9 cellular contexts compared by ENCODE assay signal in genomic region chr10:119416855-119417254, GRCh38.
A peak's percentile ranks its signal among the peaks of the same experiment; 100 is the strongest.
DNase-seq lines count a peak whose midpoint lies in the region; TF ChIP-seq lines count a peak whose summit lies in the region.
"Had no signal": no experiment of that assay in that cellular context is flagged by ENCODE, and none has a peak within 500 bp of the region (broad histone marks: within the 10 kb centered on the region; RNA-seq: fewer than 3 reads in every experiment).

No MANE protein-coding gene starts in this region.

- no peak overlapping the region for H3K4me3 Mint-ChIP-seq in nephron progenitor cell
- H3K4me3 Mint-ChIP-seq: T-helper 1 cell treated with Interleukin-12 subunit alpha and Interleukin-12 subunit beta and Interleukin-4 antibody, amounts not matched to agents 30 μg/mL and 1 μg/mL, for 36 hours had no signal

- POLR2A ChIA-PET in HEK293 (lab: Yijun Ruan, JAX) = no interaction called here

- H3K36me3 Mint-ChIP-seq in nephron progenitor cell (ENCODE audit: low read depth) = peaks cover 4% of the 10 kb centered on the region

- no peak overlapping the region for H3K27ac ChIP-seq in HEK293 (ENCODE audit: extremely low read depth, low read depth, low read length)

- CTCF ChIA-PET in HEK293 (lab: Yijun Ruan, JAX) = interaction anchor here (0.6 to 7.9 kb wide), 11 partner anchors 11 to 225 kb away, joined by 3 to 58 read pairs (median 5); partner anchors contain the start of gene GRK5

- TF ChIP-seq CTCF in HEK293 (tag by site-specific recombination; IDR thresholded peaks at IDR 0.05) (peak; percentile 80), nephron progenitor cell (IDR thresholded peaks at IDR 0.05) (peak; percentile 70)

- no peak for TF ChIP-seq POLR2A in erythroblast (IDR thresholded peaks at IDR 0.05; ENCODE audit: low read length)

- H3K4me1 ChIP-seq in HEK293 (ENCODE audit: control insufficient read depth, insufficient read depth, low read length) = no peaks in the 10 kb centered on the region

- DNase-seq in DMS114 treated with DMSO at 0.1 percent for 48 hours (lab: John Stamatoyannopoulos, UW; ENCODE audit: unreplicated experiment) (peak; percentile 16), NCI-H82 treated with DMSO at 0.1 percent for 48 hours (lab: John Stamatoyannopoulos, UW; ENCODE audit: unreplicated experiment) (peak; percentile 22), erythroblast (lab: John Stamatoyannopoulos, UW) (peak; percentile 52 to 73), nephron progenitor cell (peak; percentile 67), superior temporal gyrus (ENCODE audit: extremely low spot score) (peak; percentile 57), NCI-H2029 treated with DMSO at 0.1 percent for 48 hours (lab: John Stamatoyannopoulos, UW) (no peak)
- DNase-seq in activated CD8-positive, alpha-beta memory T cell treated with anti-CD3 and anti-CD28 coated beads, Interleukin-2, amount 50 U/mL, for 24 hours (ENCODE audit: extremely low read depth) = peak; percentile 20

- no peaks in the 10 kb centered on the region for H3K9me3 Mint-ChIP-seq in nephron progenitor cell
- H3K9me3 Mint-ChIP-seq: T-helper 1 cell treated with Interleukin-12 subunit alpha and Interleukin-12 subunit beta and Interleukin-4 antibody, amounts not matched to agents 30 μg/mL and 1 μg/mL, for 36 hours had no signal

- no peak overlapping the region for H3K27ac Mint-ChIP-seq in nephron progenitor cell

- H3K27me3 Mint-ChIP-seq in nephron progenitor cell (ENCODE audit: low read depth, poor library complexity) = peaks cover 9% of the 10 kb centered on the region

- no peaks in the 10 kb centered on the region for H3K36me3 ChIP-seq in HEK293 (ENCODE audit: control insufficient read depth in 2 of 2, insufficient read depth in 1 of 2, low read length in 2 of 2)

- H3K4me3 ChIP-seq in HEK293 (ENCODE audit: low read depth, low read length) = no peak overlapping the region

- no peaks in the 10 kb centered on the region for H3K9me3 ChIP-seq in HEK293 (ENCODE audit: control insufficient read depth, insufficient read depth, low read depth, low read length)

- peaks cover 87% of the 10 kb centered on the region for H3K4me1 Mint-ChIP-seq in nephron progenitor cell

TF ChIP-seq in HEK293, 187 proteins besides CTCF, POLR2A, EP300 and RAD21 (continues in another document):
- TF ChIP-seq ZNF692 (tag by site-specific recombination; IDR thresholded peaks at IDR 0.05) (no peak), ZNF654 (tag by site-specific recombination; IDR thresholded peaks at IDR 0.05; ENCODE audit: low read depth) (peak; percentile 82), ZNF449 (tag by site-specific recombination; IDR thresholded peaks at IDR 0.05) (peak; percentile 28; the same call in 1 of the 2 replicates), KLF17 (tag by site-specific recombination; IDR thresholded peaks at IDR 0.05) (0 out of 2 replicates have a peak, but pooled peaks have one; percentile 45), ZNF837 (tag by site-specific recombination; IDR thresholded peaks at IDR 0.05) (no peak), HIC1 (tag by site-specific recombination; IDR thresholded peaks at IDR 0.05) (0 out of 2 replicates have a peak, but pooled peaks have one; percentile 9), ZNF18 (tag by site-specific recombination; IDR thresholded peaks at IDR 0.05) (no peak), ZNF600 (tag by site-specific recombination; IDR thresholded peaks at IDR 0.05) (peak; percentile 32; the same call in 1 of the 2 replicates), ZSCAN30 (tag by site-specific recombination; IDR thresholded peaks at IDR 0.05) (peak; percentile 23; the same call in 1 of the 2 replicates), ZNF639 (tag by site-specific recombination; IDR thresholded peaks at IDR 0.05) (no peak)
